In the genomic region with DNA sequence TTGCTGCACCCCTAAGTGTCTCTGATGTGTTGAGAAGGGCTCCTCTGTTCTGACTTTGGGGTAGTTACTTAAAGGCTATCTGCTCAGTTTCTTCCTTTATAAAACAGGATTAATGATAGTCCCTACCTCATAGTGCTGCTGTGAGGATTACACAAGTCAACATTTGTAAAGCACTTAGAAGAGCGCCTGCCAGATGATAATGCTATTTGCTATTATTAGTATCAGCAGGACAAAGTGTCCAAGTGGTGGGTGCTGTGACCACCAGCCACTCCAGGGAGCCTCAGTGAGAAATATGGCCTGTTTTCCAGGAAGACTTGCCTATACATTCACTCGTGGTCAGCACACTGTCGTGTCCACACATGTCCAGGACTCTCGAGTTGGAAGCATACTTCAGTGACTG, we compare ENCODE assay signal across 23 cellular contexts. TPM values are rescaled to one million over a fixed set of nuclear protein-coding genes. Genes with fewer than 3 reads are reported as not detected.
DNase-seq lines count a peak whose midpoint lies in the region; FAIRE-seq and TF ChIP-seq lines count a peak whose summit lies in the region.
"Had no signal": no experiment of that assay in that cellular context is flagged by ENCODE, and none has a peak within 500 bp of the region (broad histone marks: within the 10 kb centered on the region; RNA-seq: fewer than 3 reads in every experiment).

No MANE protein-coding gene starts in this region.

- H3K23me2 ChIP-seq in H1 (ENCODE audit: low read depth, low read length), result no peaks in the 10 kb centered on the region; the same call in 1 of the 2 replicates

- 0 out of 2 replicates have a peak overlapping the region, but pooled peaks have one; percentile 47 for H3K9ac ChIP-seq in HUES48 (ENCODE audit: low read depth, low read length)
- H3K9ac ChIP-seq in H1 (replicated peaks in 1 of 4; ENCODE audit: extremely low read depth in 1 of 4, low read depth in 3 of 4, low read length in 3 of 4), result no peak overlapping the region
- peak overlapping the region; percentile 72 for H3K9ac ChIP-seq in neural cell (ENCODE audit: low read length)
- H3K9ac ChIP-seq: GM23248 had no signal

- CTCF ChIA-PET in H1 (lab: Charles Lee; ENCODE audit: partially characterized antibody), result interaction anchor here (1.4 to 41.2 kb wide), 5 partner anchors 13 to 45 kb away, joined by 3 to 1412 read pairs (median 7); partner anchors contain the start of gene POU2F3

- H3K36me3 ChIP-seq in HUES48 (ENCODE audit: control insufficient read depth, insufficient read depth, low read length) (no peaks in the 10 kb centered on the region), H1 (ENCODE audit: control insufficient read depth in 2 of 4, insufficient read depth in 4 of 4, low read length in 3 of 4) (no peaks in the 10 kb centered on the region), neural cell (ENCODE audit: insufficient read depth, low read length) (no peaks in the 10 kb centered on the region)
- H3K36me3 ChIP-seq: Peyer's patch had no signal

- no peak overlapping the region for H3K14ac ChIP-seq in H1 (ENCODE audit: insufficient read length)

- H3K79me2 ChIP-seq in H1 (ENCODE audit: control insufficient read depth in 1 of 2, insufficient read depth in 2 of 2, low read length in 2 of 2), result no peaks in the 10 kb centered on the region
- H3K79me2 ChIP-seq in neural cell (replicated peaks; ENCODE audit: insufficient read depth, low read length), result no peaks in the 10 kb centered on the region

- H3K27ac ChIP-seq in HUES48 (ENCODE audit: low read depth, low read length) (peak overlapping the region; percentile 79), H1 (ENCODE audit: low read depth, low read length) (no peak overlapping the region), neural cell (ENCODE audit: low read length) (peak overlapping the region; percentile 94)
- H3K27ac ChIP-seq: 22Rv1, C4-2B, GM23248, Peyer's patch, SK-N-MC had no signal

- peak overlapping the region; percentile 23 for H4K91ac ChIP-seq in H1 (replicated peaks; ENCODE audit: insufficient read length, low read length)

- H3K79me1 ChIP-seq in H1 (ENCODE audit: low read depth, low read length), result no peaks in the 10 kb centered on the region; the same call in 1 of the 2 replicates

- H2AK5ac ChIP-seq in H1 (ENCODE audit: low read depth, low read length), result no peak overlapping the region

- H4K20me1 ChIP-seq in H1 (replicated peaks in 1 of 2; ENCODE audit: control insufficient read depth in 1 of 2, insufficient read depth in 2 of 2, low read length in 2 of 2) (no peaks in the 10 kb centered on the region), neural cell (ENCODE audit: insufficient read depth) (no peaks in the 10 kb centered on the region)

- no peak overlapping the region; the same call in 1 of the 2 replicates for H2BK15ac ChIP-seq in H1 (ENCODE audit: low read length)

- TF ChIP-seq CTCF in H1 (IDR thresholded peaks at IDR 0.05; ENCODE audit: control extremely low read depth in 1 of 3, insufficient read depth in 1 of 3, low read depth in 1 of 3, low read length in 3 of 3), result no peak
- TF ChIP-seq CTCF in neural cell (IDR thresholded peaks at IDR 0.05; ENCODE audit: poor library complexity, severe bottlenecking), result no peak
- TF ChIP-seq CTCF in GM20000 (IDR thresholded peaks at IDR 0.05; ENCODE audit: extremely low read depth, missing control alignments), result no peak

- no peak overlapping the region; the same call in 1 of the 2 replicates for H2BK5ac ChIP-seq in H1 (ENCODE audit: low read depth, low read length)

- no peak for FAIRE-seq in H1 (lab: Jason Lieb, UNC)

- no peak for TF ChIP-seq RAD21 in H1 (IDR thresholded peaks at IDR 0.05 in 1 of 2, conservative IDR thresholded peaks at IDR 0.05 in 1 of 2; ENCODE audit: low read depth in 2 of 2, low read length in 2 of 2)
- no peak for TF ChIP-seq RAD21 in neural cell (conservative IDR thresholded peaks at IDR 0.05)

- H3K4me1 ChIP-seq in HUES48 (ENCODE audit: control insufficient read depth, insufficient read depth, low read length), result peaks cover 28% of the 10 kb centered on the region
- peaks cover 10 to 28% (median 16%) of the 10 kb centered on the region in 4 experiments for H3K4me1 ChIP-seq in H1 (replicated peaks in 1 of 4; ENCODE audit: control insufficient read depth in 3 of 4, insufficient read depth in 4 of 4, low read length in 3 of 4)
- H3K4me1 ChIP-seq: Peyer's patch had no signal

- H3K9me3 ChIP-seq in HUES48 (ENCODE audit: control insufficient read depth, insufficient read depth, low read length), result no peaks in the 10 kb centered on the region
- no peaks in the 10 kb centered on the region for H3K9me3 ChIP-seq in H1 (ENCODE audit: insufficient read depth in 2 of 2, low read depth in 1 of 2, low read length in 1 of 2)
- H3K9me3 ChIP-seq in neural cell (ENCODE audit: low read length), result no peaks in the 10 kb centered on the region
- H3K9me3 ChIP-seq: Peyer's patch had no signal

- peak overlapping the region; percentile 23; the same call in 1 of the 2 replicates for H2BK12ac ChIP-seq in H1 (ENCODE audit: low read depth, low read length)

- no peak overlapping the region for H3K56ac ChIP-seq in H1 (replicated peaks; ENCODE audit: insufficient read length, low read depth, low read length)

- H2AFZ ChIP-seq in H1 (ENCODE audit: low read length) (no peak overlapping the region), neural cell (ENCODE audit: low read depth, low read length) (no peak overlapping the region)
- H2AFZ ChIP-seq: GM23248 had no signal

- 69% methylated on average over 4 of the region's 4 CpGs; no CpG with 5 or more reads in 1 of the 2 experiments for WGBS in H1 (ENCODE audit: extremely low coverage in 1 of 2, insufficient coverage in 1 of 2, insufficient read length in 1 of 2, insufficient replicate concordance in 2 of 2, low coverage in 1 of 2, low lambda C conversion rate in 2 of 2, missing lambda C conversion rate in 1 of 2), 2 experiments

- H3F3A ChIP-seq in neural cell (ENCODE audit: insufficient read depth, low read length, poor library complexity, severe bottlenecking), result no peaks in the 10 kb centered on the region

- no peak overlapping the region for H4K8ac ChIP-seq in H1 (ENCODE audit: extremely low read depth, insufficient read depth, low read length)

- no peak for TF ChIP-seq EP300 in H1 (IDR thresholded peaks at IDR 0.05; ENCODE audit: borderline replicate concordance in 1 of 2, low read depth in 2 of 2, low read length in 2 of 2)
- no peak for TF ChIP-seq EP300 in neural cell (conservative IDR thresholded peaks at IDR 0.05; ENCODE audit: poor library complexity, severe bottlenecking)

- H3K18ac ChIP-seq in H1 (ENCODE audit: extremely low read depth, low read length), result no peak overlapping the region

- no peak overlapping the region for H2BK20ac ChIP-seq in H1 (ENCODE audit: low read length)

- H2BK120ac ChIP-seq in H1 (replicated peaks; ENCODE audit: low read depth, low read length), result no peak overlapping the region

- no peak overlapping the region for H3K23ac ChIP-seq in H1 (ENCODE audit: insufficient read length)

- POLR2A ChIA-PET in H1 (lab: Charles Lee; ENCODE audit: partially characterized antibody), result no interaction called here

- H3K4me2 ChIP-seq in H1 (ENCODE audit: insufficient read depth in 1 of 2, low read depth in 2 of 2, low read length in 2 of 2) (peak overlapping the region; percentile 71 to 83; a peak in 3 of 4 replicates), neural cell (ENCODE audit: low read length) (no peak overlapping the region)

- H3K9me2 ChIP-seq in neural cell (ENCODE audit: insufficient read depth, low read length), result no peaks in the 10 kb centered on the region

- no peak for TF ChIP-seq POLR2A in H1 (IDR thresholded peaks at IDR 0.05; ENCODE audit: control extremely low read depth in 1 of 2, low read depth in 2 of 2, low read length in 2 of 2)

- H4K5ac ChIP-seq in H1 (ENCODE audit: insufficient read length, low read depth, low read length), result no peak overlapping the region

- peak; percentile 25 for DNase-seq in DMS53 (lab: John Stamatoyannopoulos, UW)
- DNase-seq in DMS53 treated with DMSO at 0.1 percent for 48 hours (lab: John Stamatoyannopoulos, UW; ENCODE audit: unreplicated experiment), result no peak
- DNase-seq in H1 (ENCODE audit: low read depth in 1 of 2, low spot score in 2 of 2), result no peak
- no peak for DNase-seq in stimulated activated CD4-positive, alpha-beta T cell treated with anti-CD3 and anti-CD28 coated beads, Interleukin-2, amount 100 ng/mL, for 24 hours
- no peak for DNase-seq in GM20000 (ENCODE audit: low spot score)
- no peak for DNase-seq in DMS79 (lab: John Stamatoyannopoulos, UW)
- DNase-seq: AML-193, GDM1, GM23248, KBM-7, NCI-H1105 treated with DMSO at 0.1 percent for 48 hours, NCI-H1694, NCI-H2081 treated with DMSO at 0.1 percent for 48 hours, NCI-H510A treated with DMSO at 0.1 percent for 48 hours, NCI-H774, Peyer's patch, SHP77 had no signal

- H3K4ac ChIP-seq in H1 (replicated peaks; ENCODE audit: insufficient read length, low read depth, low read length), result no peak overlapping the region

- H3K27me3 ChIP-seq in HUES48 (ENCODE audit: control insufficient read depth, insufficient read depth, low read length) (peaks cover 11% of the 10 kb centered on the region; the same call in 1 of the 2 replicates), H1 (replicated peaks in 1 of 4; ENCODE audit: control insufficient read depth in 3 of 4, extremely low read depth in 1 of 4, insufficient read depth in 3 of 4, low read length in 3 of 4) (peaks cover 0 to 7% (median 3%) of the 10 kb centered on the region in 4 experiments; a peak in 4 of 7 replicates), neural cell (ENCODE audit: insufficient read depth, low read depth, low read length) (no peaks in the 10 kb centered on the region)
- H3K27me3 ChIP-seq: Peyer's patch had no signal

- H3K4me3 ChIP-seq in HUES48 (ENCODE audit: low read depth, low read length) (no peak overlapping the region), H1 (ENCODE audit: extremely low read depth in 1 of 4, insufficient read depth in 2 of 4, low read depth in 3 of 4, low read length in 4 of 4) (peak overlapping the region in 1 of 4 experiments; percentile 50; a peak in 3 of 8 replicates), neural cell (ENCODE audit: low read length) (peak overlapping the region; percentile 56)
- H3K4me3 ChIP-seq: GM23248, Peyer's patch, SK-N-MC had no signal

RNA-seq across cellular contexts. Expression of gene POU2F3, which starts 16.2 kb away (rescaled TPM):
- total RNA-seq in H1 (2021; fragmentation: NEBNext Ultra II Directional; extraction: Animal tissue kit (Norgen Biotek cat#: 25700)), result 1.0 and 1.1 TPM in 2 replicates
- 0.78 and 2.1 TPM in 2 replicates for polyA plus RNA-seq in H1 (2011; rRNA removed)
- polyA plus RNA-seq in H1 (2011; cell fraction: cytosol; rRNA removed), result 1.4 TPM
- 1.9 TPM for polyA plus RNA-seq in H1 (2011; cell fraction: nucleus; rRNA removed)
- polyA plus RNA-seq in H1 (2012, experiment 1 of 2), result 1.2 to 3.1 TPM (median 2.4 TPM) in 4 replicates
- polyA plus RNA-seq in H1 (2012, experiment 2 of 2), result 0.81 TPM
- polyA plus RNA-seq in H1 (2013, experiment 1 of 2), result 1.3 TPM
- polyA plus RNA-seq in H1 (2013, experiment 2 of 2), result 1.2 TPM
- polyA minus RNA-seq in H1 (2011; rRNA and poly(A)+ RNA removed), result 2.4 and 2.6 TPM in 2 replicates
- 1.0 TPM for polyA minus RNA-seq in H1 (2011; cell fraction: cytosol; rRNA and poly(A)+ RNA removed)
- polyA minus RNA-seq in H1 (2011; cell fraction: nucleus; rRNA and poly(A)+ RNA removed), result 0.90 TPM
- polyA plus RNA-seq in neural cell, result not detected in 2 replicates
- not detected in 2 replicates for polyA minus RNA-seq in neural cell
- total RNA-seq: Daoy, GM23248 had no signal
- polyA plus RNA-seq: GM23248 had no signal

RNA-seq across cellular contexts. Expression of gene OAF, which starts 45.3 kb away (rescaled TPM):
- total RNA-seq in H1 (2021; fragmentation: NEBNext Ultra II Directional; extraction: Animal tissue kit (Norgen Biotek cat#: 25700)), result 1.1 and 1.3 TPM in 2 replicates
- polyA plus RNA-seq in H1 (2011; rRNA removed) (1.5 and 2.1 TPM in 2 replicates), neural cell (0.14 and 0.97 TPM in 2 replicates)
- 1.2 TPM for polyA plus RNA-seq in H1 (2011; cell fraction: cytosol; rRNA removed)
- 1.2 TPM for polyA plus RNA-seq in H1 (2011; cell fraction: nucleus; rRNA removed)
- polyA plus RNA-seq in H1 (2012, experiment 1 of 2), result 0.60 to 1.0 TPM (median 0.64 TPM) in 4 replicates
- 0.62 TPM for polyA plus RNA-seq in H1 (2012, experiment 2 of 2)
- 0.85 TPM for polyA plus RNA-seq in H1 (2013, experiment 1 of 2)
- 0.72 TPM for polyA plus RNA-seq in H1 (2013, experiment 2 of 2)
- polyA minus RNA-seq in H1 (2011; rRNA and poly(A)+ RNA removed), result 0.46 and 0.50 TPM in 2 replicates
- 0.73 TPM for polyA minus RNA-seq in H1 (2011; cell fraction: cytosol; rRNA and poly(A)+ RNA removed)
- 0.80 TPM for polyA minus RNA-seq in H1 (2011; cell fraction: nucleus; rRNA and poly(A)+ RNA removed)
- not detected in 2 replicates for polyA minus RNA-seq in neural cell

Comparison
In these comparisons a context has a peak if more than half of its experiments do, and no peak if none do; other contexts are left out.
1. H3K9ac ChIP-seq: peak in HUES48 (single experiment) and neural cell (single experiment); none in H1 (0 of 4).